ENCODE assay signal across 10 cellular contexts in the genomic region with DNA sequence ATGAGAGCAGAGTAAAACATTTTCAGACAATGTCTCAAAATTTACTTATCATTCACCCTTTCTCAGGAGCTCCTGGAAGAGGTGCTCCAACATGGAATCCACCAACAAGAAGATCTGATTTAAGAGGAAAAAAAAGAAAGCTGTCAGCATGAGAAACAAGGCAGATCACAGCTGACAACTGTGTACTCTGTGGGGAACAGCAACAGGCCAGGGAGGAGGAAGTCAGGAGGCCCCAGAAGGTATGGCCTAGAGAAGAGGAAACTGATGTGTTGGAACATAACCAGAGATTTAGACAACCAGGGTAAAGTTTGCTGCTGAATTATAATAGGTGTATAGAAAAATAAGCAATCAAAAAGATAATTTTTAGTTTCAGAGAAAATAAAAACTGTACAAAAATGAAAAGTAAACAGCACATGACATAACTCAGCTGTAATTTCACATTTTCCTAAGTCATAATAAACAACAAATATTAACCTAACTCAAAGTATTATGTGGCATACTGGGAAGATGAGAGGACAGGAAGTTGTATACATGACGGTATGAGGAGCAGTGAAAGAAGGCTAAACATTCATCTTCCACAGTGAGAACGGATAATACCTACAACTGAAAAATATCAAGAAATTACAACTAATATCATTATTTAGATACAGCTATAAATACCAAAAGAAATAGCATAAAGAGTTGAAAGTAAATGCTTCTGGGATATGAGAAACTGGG.
DNase-seq lines count a peak whose midpoint lies in the region; ATAC-seq and TF ChIP-seq lines count a peak whose summit lies in the region.
"Had no signal": no experiment of that assay in that cellular context is flagged by ENCODE, and none has a peak within 500 bp of the region (broad histone marks: within the 10 kb centered on the region; RNA-seq: fewer than 3 reads in every experiment).

No MANE protein-coding gene starts in this region.

- TF ChIP-seq CTCF in osteocyte (IDR thresholded peaks at IDR 0.05): no peak
- TF ChIP-seq CTCF in GM13977 (IDR thresholded peaks at IDR 0.05; ENCODE audit: extremely low read depth, insufficient read depth, missing control alignments): no peak
- TF ChIP-seq CTCF in ascending aorta (IDR thresholded peaks at IDR 0.05): no peak

- in situ Hi-C loops in GM13977 (cut with MboI; ENCODE audit: low pct_unique_long_range_greater_than_20kb, low sequenced_read_pairs, unreplicated experiment): no loop called here

- intact Hi-C loops in ascending aorta (cut with DNase I): loop anchor here (5.0 kb wide), 1 partner anchor 137 kb away; a partner anchor contains a TSS

- H3K4me1 ChIP-seq in ascending aorta: no peaks in the 10 kb centered on the region

- peak overlapping the region; percentile 6 for H3K4me3 Mint-ChIP-seq in T-helper 2 cell treated with Interferon-gamma antibody and Interleukin-4, amounts not matched to agents 5 μg/mL and 100 μg/mL, for 36 hours
- peak overlapping the region; percentile 20 for H3K4me3 Mint-ChIP-seq in activated naive CD8-positive, alpha-beta T cell treated with anti-CD3 and anti-CD28 coated beads, Interleukin-2, amount 10 ng/mL, durations not matched to agents 7 days and 5 days
- no peak overlapping the region for H3K4me3 Mint-ChIP-seq in osteocyte (ENCODE audit: unreplicated experiment)

- H3K4me3 ChIP-seq in ascending aorta: no peak overlapping the region
- H3K4me3 ChIP-seq: suprapubic skin had no signal

- no peaks in the 10 kb centered on the region for H3K27me3 Mint-ChIP-seq in T-helper 2 cell treated with Interferon-gamma antibody and Interleukin-4, amounts not matched to agents 5 μg/mL and 100 μg/mL, for 36 hours (ENCODE audit: low read depth)
- no peaks in the 10 kb centered on the region for H3K27me3 Mint-ChIP-seq in activated naive CD8-positive, alpha-beta T cell treated with anti-CD3 and anti-CD28 coated beads, Interleukin-2, amount 10 ng/mL, durations not matched to agents 7 days and 5 days
- H3K27me3 Mint-ChIP-seq in osteocyte (ENCODE audit: unreplicated experiment): no peaks in the 10 kb centered on the region

- POLR2A ChIA-PET in activated naive CD8-positive, alpha-beta T cell treated with anti-CD3 and anti-CD28 coated beads, Interleukin-2, amount 10 ng/mL, durations not matched to agents 7 days and 5 days (lab: Charles Lee): no interaction called here

- no peak overlapping the region for H3K27ac ChIP-seq in ascending aorta
- H3K27ac ChIP-seq: suprapubic skin had no signal

- peaks cover 31% of the 10 kb centered on the region for H3K4me1 Mint-ChIP-seq in T-helper 2 cell treated with Interferon-gamma antibody and Interleukin-4, amounts not matched to agents 5 μg/mL and 100 μg/mL, for 36 hours (ENCODE audit: low read depth)
- peaks cover 15% of the 10 kb centered on the region for H3K4me1 Mint-ChIP-seq in activated naive CD8-positive, alpha-beta T cell treated with anti-CD3 and anti-CD28 coated beads, Interleukin-2, amount 10 ng/mL, durations not matched to agents 7 days and 5 days
- H3K4me1 Mint-ChIP-seq in osteocyte (ENCODE audit: unreplicated experiment): peaks cover 75% of the 10 kb centered on the region

- peak overlapping the region; percentile 37 for H3K27ac Mint-ChIP-seq in T-helper 2 cell treated with Interferon-gamma antibody and Interleukin-4, amounts not matched to agents 5 μg/mL and 100 μg/mL, for 36 hours
- H3K27ac Mint-ChIP-seq in activated naive CD8-positive, alpha-beta T cell treated with anti-CD3 and anti-CD28 coated beads, Interleukin-2, amount 10 ng/mL, durations not matched to agents 7 days and 5 days: peak overlapping the region; percentile 70
- peak overlapping the region; percentile 69 for H3K27ac Mint-ChIP-seq in osteocyte (ENCODE audit: unreplicated experiment)

- peak; percentile 97 for ATAC-seq in activated naive CD8-positive, alpha-beta T cell treated with anti-CD3 and anti-CD28 coated beads, Interleukin-2, amount 10 ng/mL, durations not matched to agents 7 days and 5 days (ENCODE audit: low read depth)

- peaks cover 6 to 36% of the 10 kb centered on the region in 2 donors for H3K36me3 ChIP-seq in ascending aorta

- H3K36me3 Mint-ChIP-seq in T-helper 2 cell treated with Interferon-gamma antibody and Interleukin-4, amounts not matched to agents 5 μg/mL and 100 μg/mL, for 36 hours (ENCODE audit: low read depth): peaks cover 33% of the 10 kb centered on the region
- H3K36me3 Mint-ChIP-seq in activated naive CD8-positive, alpha-beta T cell treated with anti-CD3 and anti-CD28 coated beads, Interleukin-2, amount 10 ng/mL, durations not matched to agents 7 days and 5 days: peaks cover 34% of the 10 kb centered on the region
- H3K36me3 Mint-ChIP-seq in osteocyte (ENCODE audit: unreplicated experiment): peaks cover 45% of the 10 kb centered on the region

- H3K27me3 ChIP-seq in ascending aorta: no peaks in the 10 kb centered on the region
- H3K27me3 ChIP-seq: suprapubic skin had no signal

- H3K9me3 ChIP-seq in ascending aorta: no peaks in the 10 kb centered on the region
- H3K9me3 ChIP-seq: suprapubic skin had no signal

- DNase-seq in T-helper 2 cell treated with Interferon-gamma antibody and Interleukin-4, amounts not matched to agents 5 μg/mL and 100 μg/mL, for 36 hours (ENCODE audit: low spot score): no peak
- DNase-seq in T-helper 2 cell (no peak), NAMALWA (ENCODE audit: low spot score) (peak; percentile 15), osteocyte (ENCODE audit: extremely low spot score, unreplicated experiment) (no peak), GM13977 (ENCODE audit: low spot score) (no peak), ascending aorta (ENCODE audit: low spot score in 2 of 2) (no peak)
- DNase-seq in activated naive CD8-positive, alpha-beta T cell treated with anti-CD3 and anti-CD28 coated beads, Interleukin-2, amount 10 ng/mL, durations not matched to agents 7 days and 5 days: no peak
- no peak for DNase-seq in stimulated activated CD4-positive, alpha-beta T cell treated with anti-CD3 and anti-CD28 coated beads, Interleukin-4, amount 100 ng/mL, for 24 hours
- DNase-seq: activated effector memory CD4-positive, alpha-beta T cell treated with anti-CD3 and anti-CD28 coated beads, Interleukin-2, amount 50 U/mL, for 16 hours had no signal

- H3K9me3 Mint-ChIP-seq in T-helper 2 cell treated with Interferon-gamma antibody and Interleukin-4, amounts not matched to agents 5 μg/mL and 100 μg/mL, for 36 hours: no peaks in the 10 kb centered on the region
- H3K9me3 Mint-ChIP-seq in activated naive CD8-positive, alpha-beta T cell treated with anti-CD3 and anti-CD28 coated beads, Interleukin-2, amount 10 ng/mL, durations not matched to agents 7 days and 5 days: peaks cover 1% of the 10 kb centered on the region
- peaks cover 9% of the 10 kb centered on the region for H3K9me3 Mint-ChIP-seq in osteocyte (ENCODE audit: unreplicated experiment)
